ENCODE assay signal across 14 cellular contexts in genomic region chr1:10575616-10576015, GRCh38.
DNase-seq lines count a peak whose midpoint lies in the region; ATAC-seq and TF ChIP-seq lines count a peak whose summit lies in the region.
"Had no signal": no experiment of that assay in that cellular context is flagged by ENCODE, and none has a peak within 500 bp of the region (broad histone marks: within the 10 kb centered on the region; RNA-seq: fewer than 3 reads in every experiment).

No MANE protein-coding gene starts in this region.

- CTCF ChIA-PET in CD4-positive, alpha-beta T cell (lab: Charles Lee): no interaction called here

- ATAC-seq in CD4-positive, alpha-beta T cell (ENCODE audit: poor library complexity): no peak
- ATAC-seq: left cardiac atrium, natural killer cell, sciatic nerve had no signal

- DNase-seq in Caki2 (ENCODE audit: low read depth) (peak; percentile 6), NCI-H460 (ENCODE audit: extremely low read depth, low read depth) (peak; percentile 9), chondrocyte (ENCODE audit: low spot score) (no peak), myocyte (ENCODE audit: low read depth) (peak; percentile 48), NCI-H1092 treated with DMSO at 0.1 percent for 48 hours (lab: John Stamatoyannopoulos, UW) (no peak), DMS114 treated with DMSO at 0.1 percent for 48 hours (lab: John Stamatoyannopoulos, UW; ENCODE audit: unreplicated experiment) (no peak), activated T-cell treated with anti-CD3 and anti-CD28 coated beads for 4 hours (no peak)
- DNase-seq in CD4-positive, alpha-beta T cell: no peak
- DNase-seq: Kasumi-1, left cardiac atrium, natural killer cell, NCI-H2171, OCI-M1 had no signal

- H3K27me3 Mint-ChIP-seq in chondrocyte (ENCODE audit: low read depth): no peaks in the 10 kb centered on the region
- H3K27me3 Mint-ChIP-seq in CD4-positive, alpha-beta T cell: no peaks in the 10 kb centered on the region

- in situ Hi-C loops in Caki2 (cut with HindIII; ENCODE audit: low pct_unique_long_range_greater_than_20kb, low sequenced_read_pairs): no loop called here

- H3K9me3 ChIP-seq in CD4-positive, alpha-beta T cell (ENCODE audit: control insufficient read depth, low read length): no peaks in the 10 kb centered on the region

- no peak overlapping the region for H3K27ac ChIP-seq in CD4-positive, alpha-beta T cell (ENCODE audit: low read depth, low read length)

- H3K4me3 Mint-ChIP-seq in chondrocyte (ENCODE audit: unreplicated experiment): no peak overlapping the region
- H3K4me3 Mint-ChIP-seq in CD4-positive, alpha-beta T cell: no peak overlapping the region
- H3K4me3 Mint-ChIP-seq: natural killer cell had no signal

- POLR2A ChIA-PET in CD4-positive, alpha-beta T cell (lab: Charles Lee): no interaction called here

- H3K9me3 Mint-ChIP-seq in chondrocyte (ENCODE audit: low read depth): peaks cover 9% of the 10 kb centered on the region
- H3K9me3 Mint-ChIP-seq in CD4-positive, alpha-beta T cell: no peaks in the 10 kb centered on the region
- H3K9me3 Mint-ChIP-seq: natural killer cell had no signal

- peaks cover 6% of the 10 kb centered on the region for H3K36me3 Mint-ChIP-seq in chondrocyte (ENCODE audit: low read depth)
- peaks cover 1% of the 10 kb centered on the region for H3K36me3 Mint-ChIP-seq in CD4-positive, alpha-beta T cell (ENCODE audit: low read depth)
- H3K36me3 Mint-ChIP-seq: natural killer cell had no signal

- H3K27ac Mint-ChIP-seq in chondrocyte (ENCODE audit: unreplicated experiment): peak overlapping the region; percentile 58
- no peak overlapping the region for H3K27ac Mint-ChIP-seq in CD4-positive, alpha-beta T cell
- H3K27ac Mint-ChIP-seq: natural killer cell had no signal

- intact Hi-C loops in CD4-positive, alpha-beta T cell (cut with DNase I, micrococcal nuclease): no loop called here

- peaks cover 31% of the 10 kb centered on the region for H3K4me1 Mint-ChIP-seq in chondrocyte (ENCODE audit: low read depth)
- no peaks in the 10 kb centered on the region for H3K4me1 Mint-ChIP-seq in CD4-positive, alpha-beta T cell (ENCODE audit: low read depth)

- no peaks in the 10 kb centered on the region for H3K27me3 ChIP-seq in CD4-positive, alpha-beta T cell (ENCODE audit: control insufficient read depth, insufficient read depth, low read length)

- no peak for TF ChIP-seq CTCF in chondrocyte (IDR thresholded peaks at IDR 0.05)
- TF ChIP-seq CTCF in CD4-positive, alpha-beta T cell (IDR thresholded peaks at IDR 0.05): no peak

Comparison
In these comparisons a context has a peak if more than half of its experiments do, and no peak if none do; other contexts are left out.
1. DNase-seq: peak in Caki2 (single experiment), NCI-H460 (single experiment) and myocyte (single experiment); none in chondrocyte (single experiment), NCI-H1092 treated with DMSO at 0.1 percent for 48 hours (single experiment), DMS114 treated with DMSO at 0.1 percent for 48 hours (single experiment), activated T-cell treated with anti-CD3 and anti-CD28 coated beads for 4 hours (single experiment) and CD4-positive, alpha-beta T cell (0 of 10).